ENCODE assay signal across 12 cellular contexts in the genomic region with DNA sequence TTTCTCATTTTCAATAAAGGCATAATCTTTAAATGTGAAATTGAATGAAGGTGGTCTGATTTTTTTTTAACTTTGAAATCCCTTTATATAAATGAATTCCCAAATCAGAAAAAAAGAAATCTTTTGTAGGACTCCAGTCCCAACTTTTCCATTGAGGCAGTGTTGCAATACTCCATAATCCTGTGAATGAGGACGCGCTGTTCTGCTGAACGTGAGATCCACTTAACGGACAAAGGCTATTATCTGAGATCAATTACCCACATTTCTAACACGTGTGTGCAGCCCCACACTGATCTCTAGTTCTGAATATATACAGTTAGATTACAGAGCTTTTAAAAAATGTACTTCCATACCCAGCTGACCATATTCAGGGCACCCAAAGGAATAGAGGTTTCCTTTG. TPM values are rescaled to one million over a fixed set of nuclear protein-coding genes. Genes with fewer than 3 reads are reported as not detected.
"Had no signal": no experiment of that assay in that cellular context is flagged by ENCODE, and none has a peak within 500 bp of the region (broad histone marks: within the 10 kb centered on the region; RNA-seq: fewer than 3 reads in every experiment).

No MANE protein-coding gene starts in this region.

- H3K27me3 Mint-ChIP-seq: activated naive CD4-positive, alpha-beta T cell treated with anti-CD3 and anti-CD28 coated beads, Interleukin-2, amount 10 ng/mL, durations not matched to agents 7 days and 5 days; activated T-cell treated with anti-CD3 and anti-CD28 coated beads, Interleukin-2, amount 50 U/mL, for 24 hours; naive B cell had no signal

- H3K27ac Mint-ChIP-seq: activated naive CD4-positive, alpha-beta T cell treated with anti-CD3 and anti-CD28 coated beads, Interleukin-2, amount 10 ng/mL, durations not matched to agents 7 days and 5 days had no signal

- H3K4me3 ChIP-seq: esophagus squamous epithelium, left lung had no signal

- H3K27ac ChIP-seq: esophagus squamous epithelium, left lung, parathyroid adenoma, thoracic aorta had no signal

- H3K9me3 Mint-ChIP-seq: activated naive CD4-positive, alpha-beta T cell treated with anti-CD3 and anti-CD28 coated beads, Interleukin-2, amount 10 ng/mL, durations not matched to agents 7 days and 5 days; activated T-cell treated with anti-CD3 and anti-CD28 coated beads, Interleukin-2, amount 50 U/mL, for 24 hours; naive B cell had no signal

- H3K9ac ChIP-seq: parathyroid adenoma had no signal

- H3K4me3 Mint-ChIP-seq: activated naive CD4-positive, alpha-beta T cell treated with anti-CD3 and anti-CD28 coated beads, Interleukin-2, amount 10 ng/mL, durations not matched to agents 7 days and 5 days; activated T-cell treated with anti-CD3 and anti-CD28 coated beads, Interleukin-2, amount 50 U/mL, for 24 hours; naive B cell had no signal

- H3K4me1 ChIP-seq: parathyroid adenoma had no signal

- H3K27me3 ChIP-seq: esophagus squamous epithelium, left lung had no signal

- DNase-seq: cortex of kidney, esophagus squamous epithelium, kidney had no signal

- H3K9me3 ChIP-seq: esophagus squamous epithelium, left lung, thoracic aorta had no signal

RNA-seq across cellular contexts. Expression of gene PADI6, which starts 48.4 kb away (rescaled TPM):
- total RNA-seq: esophagus squamous epithelium, fibroblast of villous mesenchyme, glomerular endothelial cell, kidney, left lung, mammary epithelial cell, thoracic aorta had no signal
